In genomic region chr9:124448019-124448418, GRCh38 we compare ENCODE assay signal across 21 cellular contexts. TPM values are rescaled to one million over a fixed set of nuclear protein-coding genes. Genes with fewer than 3 reads are reported as not detected.
DNase-seq lines count a peak whose midpoint lies in the region; ATAC-seq, FAIRE-seq and TF ChIP-seq lines count a peak whose summit lies in the region.
"Had no signal": no experiment of that assay in that cellular context is flagged by ENCODE, and none has a peak within 500 bp of the region (broad histone marks: within the 10 kb centered on the region; RNA-seq: fewer than 3 reads in every experiment).

No MANE protein-coding gene starts in this region.

- ATAC-seq in right lobe of liver (no peak), HepG2 (no peak), heart left ventricle (peak; percentile 97 to 99 (median 98)), pancreas (peak in 3 of 4 donors; percentile 67 to 83 (median 73)), GM18861 (IDR thresholded peaks at IDR 0.05; ENCODE audit: unreplicated experiment) (no peak)
- ATAC-seq: A549 had no signal

- 93% methylated on average over 3 of the region's 7 CpGs for WGBS in right lobe of liver (ENCODE audit: insufficient coverage, low coverage, low lambda C conversion rate, missing lambda C conversion rate)
- 80% methylated on average over 1 of the region's 7 CpGs for WGBS in HepG2 (ENCODE audit: low lambda C conversion rate)
- WGBS in heart left ventricle, 4 donors, result 35 to 57% (median 47%) methylated on average over 6 to 7 of the region's 7 CpGs
- 23 to 32% methylated on average over 7 of the region's 7 CpGs for WGBS in pancreas, 2 donors

- TF ChIP-seq EP300 in HepG2 (IDR thresholded peaks at IDR 0.05; ENCODE audit: low read depth in 2 of 2, low read length in 2 of 2) (no peak), HepG2 (CRISPR knock-in tag; IDR thresholded peaks at IDR 0.05; ENCODE audit: borderline replicate concordance) (no peak)

- H3K79me2 ChIP-seq in HepG2 (ENCODE audit: insufficient read depth, low read length), result no peaks in the 10 kb centered on the region

- no peak for TF ChIP-seq RAD21 in HepG2 (CRISPR knock-in tag; IDR thresholded peaks at IDR 0.05)

- H3K4me2 ChIP-seq in HepG2 (ENCODE audit: low read depth, low read length), result no peak overlapping the region
- H3K4me2 ChIP-seq: A549; BLaER1 treated with 17β-estradiol and CSF1 and Interleukin-3, amounts not matched to agents 10 nM and 100 nM had no signal

- peaks cover 0 to 4% (median 0%) of the 10 kb centered on the region in 4 donors for H3K4me1 ChIP-seq in right lobe of liver
- H3K4me1 ChIP-seq in HepG2 (ENCODE audit: insufficient read depth, low read length), result peaks cover 10% of the 10 kb centered on the region; the same call in 1 of the 2 replicates
- peaks cover 0 to 22% (median 4%) of the 10 kb centered on the region in 12 donors for H3K4me1 ChIP-seq in heart left ventricle
- no peaks in the 10 kb centered on the region for H3K4me1 ChIP-seq in pancreas
- H3K4me1 ChIP-seq in CD8-positive, alpha-beta memory T cell (ENCODE audit: insufficient read depth, low read length), result no peaks in the 10 kb centered on the region

- intact Hi-C loops in right lobe of liver (cut with DNase I) (no loop called here), HepG2 (cut with micrococcal nuclease; ENCODE audit: unreplicated experiment) (no loop called here), heart left ventricle (cut with DNase I) (no loop called here), pancreas (cut with DNase I) (no loop called here)

- no peak for FAIRE-seq in HepG2 (lab: Jason Lieb, UNC)
- FAIRE-seq in pancreas (lab: Jason Lieb, UNC), result no peak
- FAIRE-seq: A549, GM12892 had no signal

- no peak for TF ChIP-seq CTCF in right lobe of liver (IDR thresholded peaks at IDR 0.05)
- no peak for TF ChIP-seq CTCF in HepG2 (CRISPR knock-in tag; IDR thresholded peaks at IDR 0.05)
- no peak for TF ChIP-seq CTCF in heart left ventricle (IDR thresholded peaks at IDR 0.05)
- TF ChIP-seq CTCF in pancreas (IDR thresholded peaks at IDR 0.05), result no peak

- POLR2A ChIA-PET in HepG2 (lab: Yijun Ruan, JAX), result no interaction called here
- POLR2A ChIA-PET in CD8-positive, alpha-beta memory T cell (lab: Charles Lee), result no interaction called here

- TF ChIP-seq POLR2A in right lobe of liver (IDR thresholded peaks at IDR 0.05) (no peak), HepG2 (IDR thresholded peaks at IDR 0.05; ENCODE audit: insufficient read depth in 1 of 2, low read depth in 2 of 2, low read length in 2 of 2) (no peak), heart left ventricle (IDR thresholded peaks at IDR 0.05) (no peak)

- peaks cover 0 to 10% of the 10 kb centered on the region in 2 donors for H3K27me3 ChIP-seq in right lobe of liver
- H3K27me3 ChIP-seq in HepG2 (ENCODE audit: control insufficient read depth in 1 of 2, insufficient read depth in 2 of 2, low read length in 2 of 2), result peaks cover 11 to 38% of the 10 kb centered on the region in 2 experiments; a peak in 3 of 5 replicates
- peaks cover 6 to 44% (median 23%) of the 10 kb centered on the region in 9 donors for H3K27me3 ChIP-seq in heart left ventricle
- peaks cover 0 to 3% (median 0%) of the 10 kb centered on the region in 4 donors for H3K27me3 ChIP-seq in pancreas
- H3K27me3 ChIP-seq in CD8-positive, alpha-beta memory T cell (ENCODE audit: insufficient read depth, low read length, poor library complexity, severe bottlenecking), result peaks cover 4% of the 10 kb centered on the region

- H3K4me1 Mint-ChIP-seq in CD8-positive, alpha-beta memory T cell, result no peaks in the 10 kb centered on the region

- DNase-seq in right lobe of liver, result peak in 2 of 3 donors; percentile 33 to 37
- no peak for DNase-seq in HepG2 (ENCODE audit: low spot score)
- peak; percentile 72 to 88 (median 79) for DNase-seq in heart left ventricle
- peak in 4 of 6 donors; percentile 17 to 72 (median 46) for DNase-seq in pancreas
- DNase-seq in CD8-positive, alpha-beta memory T cell, result no peak
- DNase-seq in iPS-NIHi11 (ENCODE audit: low spot score), result no peak
- DNase-seq: DMS 273 treated with DMSO at 0.1 percent for 48 hours; H9; NCI-H1105 treated with DMSO at 0.1 percent for 48 hours; NCI-H1694 treated with DMSO at 0.1 percent for 48 hours; NCI-H226; NCI-H526; NK-92 treated with Interleukin-12 subunit alpha and Interleukin-12 subunit beta, amount 100 ng/mL, for 24 hours; OCI-M1 had no signal

- no peak overlapping the region for H3K9ac ChIP-seq in HepG2 (ENCODE audit: insufficient read depth, low read depth, low read length)
- H3K9ac ChIP-seq: BLaER1 treated with 17β-estradiol and CSF1 and Interleukin-3, amounts not matched to agents 10 nM and 100 nM had no signal

- H3K4me3 ChIP-seq in right lobe of liver (no peak overlapping the region), HepG2 (replicated peaks in 1 of 3; ENCODE audit: insufficient read depth in 1 of 3, low read depth in 2 of 3, low read length in 3 of 3) (no peak overlapping the region), heart left ventricle (no peak overlapping the region), pancreas (no peak overlapping the region)
- H3K4me3 ChIP-seq in CD8-positive, alpha-beta memory T cell (ENCODE audit: low read length), result no peak overlapping the region
- H3K4me3 ChIP-seq: A549; BLaER1 treated with 17β-estradiol and CSF1 and Interleukin-3, amounts not matched to agents 10 nM and 100 nM had no signal

- peaks cover 28 to 47% of the 10 kb centered on the region in 2 donors for H3K27me3 Mint-ChIP-seq in CD8-positive, alpha-beta memory T cell

- H3K36me3 Mint-ChIP-seq in CD8-positive, alpha-beta memory T cell, result no peaks in the 10 kb centered on the region

- CTCF ChIA-PET in HepG2 (lab: Yijun Ruan, JAX; ENCODE audit: low intra/inter-chr PET ratio, low total read pairs), result no interaction called here
- CTCF ChIA-PET in CD8-positive, alpha-beta memory T cell (lab: Charles Lee), result no interaction called here

- H3K27ac ChIP-seq in right lobe of liver (no peak overlapping the region), HepG2 (ENCODE audit: extremely low read length, insufficient read depth, low read length) (no peak overlapping the region), heart left ventricle (peak overlapping the region in 6 of 12 donors; percentile 14 to 65 (median 57)), pancreas (no peak overlapping the region)
- no peak overlapping the region for H3K27ac ChIP-seq in CD8-positive, alpha-beta memory T cell (ENCODE audit: low read depth, low read length)
- H3K27ac ChIP-seq: A549; BLaER1 treated with 17β-estradiol and CSF1 and Interleukin-3, amounts not matched to agents 10 nM and 100 nM had no signal

- no TSS peak for BruUV-seq in HepG2 (replicated peaks; lab: Mats Ljungman, UMichigan)

- H3K27ac Mint-ChIP-seq in CD8-positive, alpha-beta memory T cell, result no peak overlapping the region

- H3K9me3 Mint-ChIP-seq in CD8-positive, alpha-beta memory T cell, result no peaks in the 10 kb centered on the region
- H3K9me3 Mint-ChIP-seq: H9 had no signal

- no peak overlapping the region for H3K4me3 Mint-ChIP-seq in CD8-positive, alpha-beta memory T cell
- H3K4me3 Mint-ChIP-seq: H9 had no signal

- no peaks in the 10 kb centered on the region for H4K20me1 ChIP-seq in HepG2 (ENCODE audit: insufficient read depth, low read length)
- H4K20me1 ChIP-seq: BLaER1 treated with 17β-estradiol and CSF1 and Interleukin-3, amounts not matched to agents 10 nM and 100 nM had no signal

- in situ Hi-C loops in HepG2 (cut with HindIII; ENCODE audit: extremely low pct_ligation_motif_present, low pct_unique_long_range_greater_than_20kb), result no loop called here

- H2AFZ ChIP-seq in HepG2 (ENCODE audit: low read length), result no peak overlapping the region

- H3K9me3 ChIP-seq in right lobe of liver (no peaks in the 10 kb centered on the region), HepG2 (ENCODE audit: low read length) (no peaks in the 10 kb centered on the region), heart left ventricle (no peaks in the 10 kb centered on the region), pancreas (no peaks in the 10 kb centered on the region)
- no peaks in the 10 kb centered on the region for H3K9me3 ChIP-seq in CD8-positive, alpha-beta memory T cell (ENCODE audit: low read length)
- H3K9me3 ChIP-seq: A549; BLaER1 treated with 17β-estradiol and CSF1 and Interleukin-3, amounts not matched to agents 10 nM and 100 nM had no signal

- H3K36me3 ChIP-seq in right lobe of liver (no peaks in the 10 kb centered on the region), HepG2 (replicated peaks in 1 of 2; ENCODE audit: control insufficient read depth in 1 of 2, insufficient read depth in 2 of 2, low read length in 2 of 2) (no peaks in the 10 kb centered on the region), heart left ventricle (no peaks in the 10 kb centered on the region), pancreas (no peaks in the 10 kb centered on the region)
- no peaks in the 10 kb centered on the region for H3K36me3 ChIP-seq in CD8-positive, alpha-beta memory T cell (ENCODE audit: insufficient read depth, low read length)
- H3K36me3 ChIP-seq: BLaER1 treated with 17β-estradiol and CSF1 and Interleukin-3, amounts not matched to agents 10 nM and 100 nM had no signal

RNA-seq across cellular contexts. Expression of gene ADGRD2, which starts 2.2 kb away (rescaled TPM):
- total RNA-seq in right lobe of liver (not detected), HepG2 (2016; rRNA removed; fragmentation: Illumina TruSeq; extraction: Trizol) (not detected in 2 replicates), heart left ventricle (not detected), pancreas (not detected)
- total RNA-seq in HepG2 (2016; cell fraction: cytosol; rRNA removed; fragmentation: Illumina TruSeq; extraction: Trizol; ENCODE audit: low read depth), result not detected in 2 replicates
- total RNA-seq in HepG2 (2016; cell fraction: insoluble cytoplasmic fraction; rRNA removed; fragmentation: Illumina TruSeq; extraction: Trizol), result not detected in 2 replicates
- total RNA-seq in HepG2 (2016; cell fraction: membrane; rRNA removed; fragmentation: Illumina TruSeq; extraction: Trizol), result not detected in 2 replicates
- not detected in 2 replicates for total RNA-seq in HepG2 (2016; cell fraction: nucleus; rRNA removed; fragmentation: Illumina TruSeq; extraction: Trizol)
- polyA plus RNA-seq in HepG2 (2011; rRNA removed) (not detected in 2 replicates), heart left ventricle (not detected), pancreas (under 1 TPM in 1 of 2 donors, not detected in 1; 0.23 TPM)
- polyA plus RNA-seq in HepG2 (2011; cell fraction: cytosol; rRNA removed), result not detected in 2 replicates
- not detected in 2 replicates for polyA plus RNA-seq in HepG2 (2011; cell fraction: nucleus; rRNA removed)
- not detected in 2 replicates for polyA plus RNA-seq in HepG2 (2012)
- polyA plus RNA-seq in HepG2 (2016; cell fraction: cytosol; fragmentation: Illumina TruSeq; extraction: Trizol; ENCODE audit: low read depth), result not detected in 2 replicates
- polyA plus RNA-seq in HepG2 (2016; cell fraction: insoluble cytoplasmic fraction; fragmentation: Illumina TruSeq; extraction: Trizol; ENCODE audit: low read depth), result not detected in 2 replicates
- not detected in 2 replicates for polyA plus RNA-seq in HepG2 (2016; cell fraction: membrane; fragmentation: Illumina TruSeq; extraction: Trizol; ENCODE audit: low read depth)
- polyA plus RNA-seq in HepG2 (2016; cell fraction: nucleus; fragmentation: Illumina TruSeq; extraction: Trizol; ENCODE audit: insufficient read depth, low read depth), result not detected in 2 replicates
- polyA minus RNA-seq in HepG2 (2011; rRNA and poly(A)+ RNA removed; ENCODE audit: low replicate concordance), result not detected in 2 replicates
- polyA minus RNA-seq in HepG2 (2011; cell fraction: cytosol; rRNA and poly(A)+ RNA removed), result not detected in 2 replicates
- polyA minus RNA-seq in HepG2 (2011; cell fraction: nucleus; rRNA and poly(A)+ RNA removed), result not detected in 2 replicates
- total RNA-seq in CD8-positive, alpha-beta memory T cell, result not detected
- not detected for polyA plus RNA-seq in CD8-positive, alpha-beta memory T cell
- total RNA-seq: HT1080, RPMI7951 had no signal
- polyA plus RNA-seq: A549 had no signal

RNA-seq across cellular contexts. Expression of gene PSMB7, which starts 32.8 kb away (rescaled TPM):
- total RNA-seq in right lobe of liver (100 to 1,000 TPM in 2 of 6 experiments, 10 to 100 TPM in 4; 76.4 to 196 (median 96.8) TPM), HepG2 (2016; rRNA removed; fragmentation: Illumina TruSeq; extraction: Trizol) (259 and 395 TPM in 2 replicates), heart left ventricle (100 to 1,000 TPM; 149 to 273 (median 163) TPM), pancreas (10 to 100 TPM; 39.0 to 73.6 (median 61.3) TPM)
- total RNA-seq in HepG2 (2016; cell fraction: cytosol; rRNA removed; fragmentation: Illumina TruSeq; extraction: Trizol; ENCODE audit: low read depth), result 81.7 and 96.6 TPM in 2 replicates
- total RNA-seq in HepG2 (2016; cell fraction: insoluble cytoplasmic fraction; rRNA removed; fragmentation: Illumina TruSeq; extraction: Trizol), result 268 and 419 TPM in 2 replicates
- total RNA-seq in HepG2 (2016; cell fraction: membrane; rRNA removed; fragmentation: Illumina TruSeq; extraction: Trizol), result 127 and 128 TPM in 2 replicates
- 111 and 118 TPM in 2 replicates for total RNA-seq in HepG2 (2016; cell fraction: nucleus; rRNA removed; fragmentation: Illumina TruSeq; extraction: Trizol)
- polyA plus RNA-seq in HepG2 (2011; rRNA removed) (261 and 291 TPM in 2 replicates), heart left ventricle (100 to 1,000 TPM; 250 to 281 TPM), pancreas (10 to 100 TPM; 86.8 to 99.9 TPM)
- 283 and 308 TPM in 2 replicates for polyA plus RNA-seq in HepG2 (2011; cell fraction: cytosol; rRNA removed)
- 63.6 and 73.0 TPM in 2 replicates for polyA plus RNA-seq in HepG2 (2011; cell fraction: nucleus; rRNA removed)
- 163 and 239 TPM in 2 replicates for polyA plus RNA-seq in HepG2 (2012)
- polyA plus RNA-seq in HepG2 (2016; cell fraction: cytosol; fragmentation: Illumina TruSeq; extraction: Trizol; ENCODE audit: low read depth), result 101 and 108 TPM in 2 replicates
- 433 and 456 TPM in 2 replicates for polyA plus RNA-seq in HepG2 (2016; cell fraction: insoluble cytoplasmic fraction; fragmentation: Illumina TruSeq; extraction: Trizol; ENCODE audit: low read depth)
- 121 and 132 TPM in 2 replicates for polyA plus RNA-seq in HepG2 (2016; cell fraction: membrane; fragmentation: Illumina TruSeq; extraction: Trizol; ENCODE audit: low read depth)
- polyA plus RNA-seq in HepG2 (2016; cell fraction: nucleus; fragmentation: Illumina TruSeq; extraction: Trizol; ENCODE audit: insufficient read depth, low read depth), result 139 and 158 TPM in 2 replicates
- 167 and 496 TPM in 2 replicates for polyA minus RNA-seq in HepG2 (2011; rRNA and poly(A)+ RNA removed; ENCODE audit: low replicate concordance)
- polyA minus RNA-seq in HepG2 (2011; cell fraction: cytosol; rRNA and poly(A)+ RNA removed), result 83.8 and 88.1 TPM in 2 replicates
- 83.6 and 97.7 TPM in 2 replicates for polyA minus RNA-seq in HepG2 (2011; cell fraction: nucleus; rRNA and poly(A)+ RNA removed)
- 100 to 1,000 TPM; 215 TPM for total RNA-seq in CD8-positive, alpha-beta memory T cell
- 161 TPM for polyA plus RNA-seq in CD8-positive, alpha-beta memory T cell

RNA-seq across cellular contexts. Expression of gene NR5A1, which starts 59.2 kb away (rescaled TPM):
- total RNA-seq in right lobe of liver (under 1 TPM in 1 of 6 experiments, not detected in 5; 0.26 TPM), HepG2 (2016; rRNA removed; fragmentation: Illumina TruSeq; extraction: Trizol) (38.8 and 44.7 TPM in 2 replicates), heart left ventricle (not detected), pancreas (under 1 TPM in 1 of 6 donors, not detected in 5; 0.28 TPM)
- 7.2 and 7.8 TPM in 2 replicates for total RNA-seq in HepG2 (2016; cell fraction: cytosol; rRNA removed; fragmentation: Illumina TruSeq; extraction: Trizol; ENCODE audit: low read depth)
- 32.3 and 46.7 TPM in 2 replicates for total RNA-seq in HepG2 (2016; cell fraction: insoluble cytoplasmic fraction; rRNA removed; fragmentation: Illumina TruSeq; extraction: Trizol)
- total RNA-seq in HepG2 (2016; cell fraction: membrane; rRNA removed; fragmentation: Illumina TruSeq; extraction: Trizol), result 22.5 and 25.3 TPM in 2 replicates
- total RNA-seq in HepG2 (2016; cell fraction: nucleus; rRNA removed; fragmentation: Illumina TruSeq; extraction: Trizol), result 26.4 and 32.4 TPM in 2 replicates
- polyA plus RNA-seq in HepG2 (2011; rRNA removed) (28.9 and 43.2 TPM in 2 replicates), heart left ventricle (under 1 TPM; 0.04 to 0.14 TPM), pancreas (under 1 TPM in 1 of 2 donors, not detected in 1; 0.05 TPM)
- 25.4 and 37.8 TPM in 2 replicates for polyA plus RNA-seq in HepG2 (2011; cell fraction: cytosol; rRNA removed)
- 82.6 and 84.5 TPM in 2 replicates for polyA plus RNA-seq in HepG2 (2011; cell fraction: nucleus; rRNA removed)
- polyA plus RNA-seq in HepG2 (2012), result 22.4 and 32.6 TPM in 2 replicates
- 6.7 and 7.0 TPM in 2 replicates for polyA plus RNA-seq in HepG2 (2016; cell fraction: cytosol; fragmentation: Illumina TruSeq; extraction: Trizol; ENCODE audit: low read depth)
- 34.3 and 43.6 TPM in 2 replicates for polyA plus RNA-seq in HepG2 (2016; cell fraction: insoluble cytoplasmic fraction; fragmentation: Illumina TruSeq; extraction: Trizol; ENCODE audit: low read depth)
- polyA plus RNA-seq in HepG2 (2016; cell fraction: membrane; fragmentation: Illumina TruSeq; extraction: Trizol; ENCODE audit: low read depth), result 17.4 and 17.9 TPM in 2 replicates
- polyA plus RNA-seq in HepG2 (2016; cell fraction: nucleus; fragmentation: Illumina TruSeq; extraction: Trizol; ENCODE audit: insufficient read depth, low read depth), result 59.8 and 63.0 TPM in 2 replicates
- polyA minus RNA-seq in HepG2 (2011; rRNA and poly(A)+ RNA removed; ENCODE audit: low replicate concordance), result 75.6 TPM in 1 of 2 replicates, not detected in the other
- polyA minus RNA-seq in HepG2 (2011; cell fraction: cytosol; rRNA and poly(A)+ RNA removed), result 33.2 and 39.7 TPM in 2 replicates
- 18.8 and 21.6 TPM in 2 replicates for polyA minus RNA-seq in HepG2 (2011; cell fraction: nucleus; rRNA and poly(A)+ RNA removed)
- total RNA-seq in CD8-positive, alpha-beta memory T cell, result not detected
- polyA plus RNA-seq in CD8-positive, alpha-beta memory T cell, result not detected
- total RNA-seq: Daoy, HT1080, RPMI7951 had no signal
- polyA plus RNA-seq: A549 had no signal

Comparison
In these comparisons a context has a peak if more than half of its experiments do, and no peak if none do; other contexts are left out.
1. DNase-seq: peak in right lobe of liver (2 of 3), heart left ventricle (5 of 5) and pancreas (4 of 6); none in HepG2 (single experiment), CD8-positive, alpha-beta memory T cell (0 of 5) and iPS-NIHi11 (single experiment).
2. RNA of gene NR5A1, which starts 59.2 kb away (total RNA-seq): 7.2 to 46.7 TPM in HepG2; 0.28 TPM in pancreas, 0.26 TPM in right lobe of liver, not detected in heart left ventricle and not detected in CD8-positive, alpha-beta memory T cell; every median in the first group is over 4 times any median in the second.
3. ATAC-seq: peak in heart left ventricle (4 of 4) and pancreas (3 of 4); none in right lobe of liver (0 of 4), HepG2 (single experiment) and GM18861 (single experiment).